In genomic region chr18:45019469-45019868, GRCh38 we compare ENCODE assay signal across 24 cellular contexts.
"Had no signal": no experiment of that assay in that cellular context is flagged by ENCODE, and none has a peak within 500 bp of the region (broad histone marks: within the 10 kb centered on the region; RNA-seq: fewer than 3 reads in every experiment).

No MANE protein-coding gene starts in this region.

- H3K27ac ChIP-seq: gastroesophageal sphincter, parathyroid adenoma, prostate gland, right lobe of liver, spleen, testis, tibial nerve had no signal

- H3K4me1 ChIP-seq: parathyroid adenoma, prostate gland, right lobe of liver, testis had no signal

- H3K36me3 ChIP-seq: gastroesophageal sphincter, prostate gland, right lobe of liver, spleen, tibial nerve had no signal

- H3K27me3 ChIP-seq: gastroesophageal sphincter, right lobe of liver, spleen, testis, tibial nerve had no signal

- H3K4me3 Mint-ChIP-seq: immature natural killer cell; naive thymus-derived CD4-positive, alpha-beta T cell; nephron progenitor cell; stimulated activated naive B cell treated with anti-CD40 and anti-IgM and Interleukin-4, amounts not matched to agents 10 μg/mL and 1 μg/mL and 100 μg/mL, for 72 hours; stimulated activated naive CD8-positive, alpha-beta T cell treated with anti-CD3 and anti-CD28 coated beads, Interleukin-15, amount 100 ng/mL, for 72 hours had no signal

- H3K9me3 ChIP-seq: gastroesophageal sphincter, prostate gland, right lobe of liver, spleen, testis, tibial nerve had no signal

- DNase-seq: central memory CD4-positive, alpha-beta T cell; cortex of kidney; effector memory CD4-positive, alpha-beta T cell; glutamatergic neuron; immature natural killer cell; kidney; left cardiac atrium; left ventricle myocardium superior; naive thymus-derived CD4-positive, alpha-beta T cell; nephron progenitor cell; retina; right lobe of liver; spleen; stimulated activated CD4-positive, alpha-beta T cell treated with anti-CD3 and anti-CD28 coated beads, Interleukin-15, amount 100 ng/mL, for 24 hours; stimulated activated CD4-positive, alpha-beta T cell treated with anti-CD3 and anti-CD28 coated beads, Interleukin-1b, Interleukin-23, amount 100 ng/mL, for 48 hours; stimulated activated CD4-positive, alpha-beta T cell treated with anti-CD3 and anti-CD28 coated beads, Interleukin-4, amount 100 ng/mL, for 4 hours; stimulated activated naive B cell treated with anti-CD40 and anti-IgM and Interleukin-4, amounts not matched to agents 10 μg/mL and 1 μg/mL and 100 μg/mL, for 72 hours; stimulated activated naive CD8-positive, alpha-beta T cell treated with anti-CD3 and anti-CD28 coated beads, Interleukin-15, amount 100 ng/mL, for 72 hours; testis had no signal

- H3K27me3 Mint-ChIP-seq: stimulated activated naive B cell treated with anti-CD40 and anti-IgM and Interleukin-4, amounts not matched to agents 10 μg/mL and 1 μg/mL and 100 μg/mL, for 72 hours; stimulated activated naive CD8-positive, alpha-beta T cell treated with anti-CD3 and anti-CD28 coated beads, Interleukin-15, amount 100 ng/mL, for 72 hours had no signal

- H3K4me1 Mint-ChIP-seq: immature natural killer cell; naive thymus-derived CD4-positive, alpha-beta T cell; stimulated activated naive CD8-positive, alpha-beta T cell treated with anti-CD3 and anti-CD28 coated beads, Interleukin-15, amount 100 ng/mL, for 72 hours had no signal

- H3K4me3 ChIP-seq: gastroesophageal sphincter, lung, prostate gland, right lobe of liver, spleen, testis, tibial nerve had no signal

- H2AFZ ChIP-seq: parathyroid adenoma had no signal

- H3K9ac ChIP-seq: parathyroid adenoma had no signal

- H3K9me3 Mint-ChIP-seq: immature natural killer cell; nephron progenitor cell; stimulated activated naive B cell treated with anti-CD40 and anti-IgM and Interleukin-4, amounts not matched to agents 10 μg/mL and 1 μg/mL and 100 μg/mL, for 72 hours; stimulated activated naive CD8-positive, alpha-beta T cell treated with anti-CD3 and anti-CD28 coated beads, Interleukin-15, amount 100 ng/mL, for 72 hours had no signal

- ATAC-seq: gastroesophageal sphincter; left cardiac atrium; left ventricle myocardium superior; naive thymus-derived CD4-positive, alpha-beta T cell; right lobe of liver; stimulated activated naive B cell treated with anti-CD40 and anti-IgM and Interleukin-4, amounts not matched to agents 10 μg/mL and 1 μg/mL and 100 μg/mL, for 72 hours; stimulated activated naive CD8-positive, alpha-beta T cell treated with anti-CD3 and anti-CD28 coated beads, Interleukin-15, amount 100 ng/mL, for 72 hours had no signal

- H3K27ac Mint-ChIP-seq: immature natural killer cell; naive thymus-derived CD4-positive, alpha-beta T cell; nephron progenitor cell; stimulated activated naive B cell treated with anti-CD40 and anti-IgM and Interleukin-4, amounts not matched to agents 10 μg/mL and 1 μg/mL and 100 μg/mL, for 72 hours; stimulated activated naive CD8-positive, alpha-beta T cell treated with anti-CD3 and anti-CD28 coated beads, Interleukin-15, amount 100 ng/mL, for 72 hours had no signal

- H3K36me3 Mint-ChIP-seq: naive thymus-derived CD4-positive, alpha-beta T cell had no signal
